8 cellular contexts compared by ENCODE assay signal in the genomic region with DNA sequence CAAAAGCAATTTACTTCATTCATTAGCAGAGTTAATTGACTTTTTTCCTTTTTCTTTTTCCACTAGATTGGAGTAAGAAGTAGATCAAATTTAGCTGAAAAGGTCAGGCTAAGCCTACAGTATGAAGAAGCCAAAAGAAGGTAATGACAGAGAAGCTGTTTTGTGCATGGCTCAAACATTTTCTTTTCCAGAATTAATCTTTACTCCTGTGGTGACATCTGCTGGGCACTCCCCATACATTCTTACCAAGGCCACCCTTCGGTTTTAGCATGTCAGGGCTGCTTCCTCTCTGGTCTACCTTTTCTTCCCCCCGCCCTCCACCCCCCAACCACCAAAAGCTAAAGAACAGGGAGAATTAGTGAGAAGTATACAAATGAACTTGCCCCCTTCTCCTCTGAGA.
DNase-seq lines count a peak whose midpoint lies in the region; ATAC-seq and TF ChIP-seq lines count a peak whose summit lies in the region.

No MANE protein-coding gene starts in this region.

- H3K9me3 ChIP-seq in RWPE2 (ENCODE audit: severe bottlenecking), result no peaks in the 10 kb centered on the region
- H3K9me3 ChIP-seq in stomach, result no peaks in the 10 kb centered on the region
- H3K9me3 ChIP-seq in vagina, result no peaks in the 10 kb centered on the region

- H3K27ac Mint-ChIP-seq in activated CD4-positive, alpha-beta memory T cell treated with anti-CD3 and anti-CD28 coated beads for 36 hours, result no peak overlapping the region
- H3K27ac Mint-ChIP-seq in activated CD4-positive, alpha-beta memory T cell treated with anti-CD3 and anti-CD28 coated beads, Interleukin-2, amount 10 ng/mL, durations not matched to agents 7 days and 5 days, result no peak overlapping the region

- H3K4me3 Mint-ChIP-seq in activated CD4-positive, alpha-beta memory T cell treated with anti-CD3 and anti-CD28 coated beads for 36 hours, result no peak overlapping the region
- no peak overlapping the region for H3K4me3 Mint-ChIP-seq in activated CD4-positive, alpha-beta memory T cell treated with anti-CD3 and anti-CD28 coated beads, Interleukin-2, amount 10 ng/mL, durations not matched to agents 7 days and 5 days

- H3K4me1 Mint-ChIP-seq in activated CD4-positive, alpha-beta memory T cell treated with anti-CD3 and anti-CD28 coated beads for 36 hours (ENCODE audit: low read depth), result no peaks in the 10 kb centered on the region
- no peaks in the 10 kb centered on the region for H3K4me1 Mint-ChIP-seq in activated CD4-positive, alpha-beta memory T cell treated with anti-CD3 and anti-CD28 coated beads, Interleukin-2, amount 10 ng/mL, durations not matched to agents 7 days and 5 days

- H3K36me3 ChIP-seq in RWPE2 (ENCODE audit: low read depth) (peaks cover 43% of the 10 kb centered on the region), stomach (peaks cover 0 to 37% (median 25%) of the 10 kb centered on the region in 4 donors), vagina (no peaks in the 10 kb centered on the region)

- 15 to 50% (median 24%) methylated on average over 2 of the region's 2 CpGs for WGBS in stomach, 5 donors

- H3K27me3 Mint-ChIP-seq in activated CD4-positive, alpha-beta memory T cell treated with anti-CD3 and anti-CD28 coated beads for 36 hours, result no peaks in the 10 kb centered on the region
- H3K27me3 Mint-ChIP-seq in activated CD4-positive, alpha-beta memory T cell treated with anti-CD3 and anti-CD28 coated beads, Interleukin-2, amount 10 ng/mL, durations not matched to agents 7 days and 5 days, result no peaks in the 10 kb centered on the region

- H3K27me3 ChIP-seq in RWPE2 (ENCODE audit: insufficient read depth, poor library complexity, severe bottlenecking) (no peaks in the 10 kb centered on the region), stomach (no peaks in the 10 kb centered on the region), vagina (no peaks in the 10 kb centered on the region)

- POLR2A ChIA-PET in activated CD4-positive, alpha-beta memory T cell treated with anti-CD3 and anti-CD28 coated beads for 36 hours (lab: Charles Lee), result no interaction called here
- POLR2A ChIA-PET in activated CD4-positive, alpha-beta memory T cell treated with anti-CD3 and anti-CD28 coated beads, Interleukin-2, amount 10 ng/mL, durations not matched to agents 7 days and 5 days (lab: Charles Lee), result no interaction called here

- no peaks in the 10 kb centered on the region for H3K9me3 Mint-ChIP-seq in activated CD4-positive, alpha-beta memory T cell treated with anti-CD3 and anti-CD28 coated beads for 36 hours
- no peaks in the 10 kb centered on the region for H3K9me3 Mint-ChIP-seq in activated CD4-positive, alpha-beta memory T cell treated with anti-CD3 and anti-CD28 coated beads, Interleukin-2, amount 10 ng/mL, durations not matched to agents 7 days and 5 days

- H3K4me3 ChIP-seq in RWPE2 (ENCODE audit: severe bottlenecking), result no peak overlapping the region
- no peak overlapping the region for H3K4me3 ChIP-seq in foreskin fibroblast (ENCODE audit: low read depth in 1 of 2, low read length in 2 of 2)
- H3K4me3 ChIP-seq in stomach, result no peak overlapping the region
- H3K4me3 ChIP-seq in vagina, result no peak overlapping the region

- no peak for TF ChIP-seq EP300 in stomach (IDR thresholded peaks at IDR 0.05)

- TF ChIP-seq POLR2A in stomach (IDR thresholded peaks at IDR 0.05), result no peak
- no peak for TF ChIP-seq POLR2A in vagina (IDR thresholded peaks at IDR 0.05)

- DNase-seq in activated CD4-positive, alpha-beta memory T cell treated with anti-CD3 and anti-CD28 coated beads for 36 hours, result peak; percentile 23
- no peak for DNase-seq in activated CD4-positive, alpha-beta memory T cell treated with anti-CD3 and anti-CD28 coated beads, Interleukin-2, amount 10 ng/mL, durations not matched to agents 7 days and 5 days
- no peak for DNase-seq in RWPE2 (ENCODE audit: low spot score)
- DNase-seq in foreskin fibroblast, result peak; percentile 29 to 66
- DNase-seq in stomach, result no peak
- DNase-seq in vagina (ENCODE audit: extremely low spot score in 2 of 2), result no peak
- DNase-seq in effector CD4-positive, alpha-beta T cell, result no peak

- H3K27ac ChIP-seq in RWPE2 (ENCODE audit: poor library complexity, severe bottlenecking) (no peak overlapping the region), stomach (peak overlapping the region in 3 of 5 donors; percentile 10 to 69 (median 23)), vagina (no peak overlapping the region)

- CTCF ChIA-PET in activated CD4-positive, alpha-beta memory T cell treated with anti-CD3 and anti-CD28 coated beads for 36 hours (lab: Charles Lee), result interaction anchor here (0.6 to 13.3 kb wide), 10 partner anchors 10 to 377 kb away, joined by 3 to 183 read pairs (median 6); a partner anchor contains a TSS
- CTCF ChIA-PET in activated CD4-positive, alpha-beta memory T cell treated with anti-CD3 and anti-CD28 coated beads, Interleukin-2, amount 10 ng/mL, durations not matched to agents 7 days and 5 days (lab: Charles Lee), result interaction anchor here (1.1 to 5.6 kb wide), 9 partner anchors 10 to 312 kb away, joined by 3 to 45 read pairs (median 5); a partner anchor contains a TSS

- no peaks in the 10 kb centered on the region for H3K36me3 Mint-ChIP-seq in activated CD4-positive, alpha-beta memory T cell treated with anti-CD3 and anti-CD28 coated beads for 36 hours
- no peaks in the 10 kb centered on the region for H3K36me3 Mint-ChIP-seq in activated CD4-positive, alpha-beta memory T cell treated with anti-CD3 and anti-CD28 coated beads, Interleukin-2, amount 10 ng/mL, durations not matched to agents 7 days and 5 days (ENCODE audit: low read depth)

- intact Hi-C loops in activated CD4-positive, alpha-beta memory T cell treated with anti-CD3 and anti-CD28 coated beads for 36 hours (cut with micrococcal nuclease), result loop anchor here (1.0 kb wide), 1 partner anchor 177 kb away; no protein-coding TSS in a partner anchor
- intact Hi-C loops in stomach (cut with DNase I; ENCODE audit: low total_unique reads), result loop anchor here (5.0 kb wide), 1 partner anchor 158 kb away; no protein-coding TSS in a partner anchor
- intact Hi-C loops in vagina (cut with DNase I), result no loop called here

- ATAC-seq in HG03354 (IDR thresholded peaks at IDR 0.05; ENCODE audit: poor library complexity, severe bottlenecking, unreplicated experiment) (peak; percentile 74), RWPE2 (ENCODE audit: low read depth) (peak; percentile 74)

- TF ChIP-seq CTCF in RWPE2 (IDR thresholded peaks at IDR 0.05; ENCODE audit: poor library complexity, severe bottlenecking) (peak; percentile 49), foreskin fibroblast (IDR thresholded peaks at IDR 0.05; ENCODE audit: low read depth, low read length) (peak; percentile 28), stomach (IDR thresholded peaks at IDR 0.05) (peak in 2 of 7 experiments; percentile 39 to 58), vagina (IDR thresholded peaks at IDR 0.05) (no peak)

- no peaks in the 10 kb centered on the region for H3K4me1 ChIP-seq in RWPE2 (ENCODE audit: insufficient read depth, poor library complexity, severe bottlenecking)
- peaks cover 0 to 43% (median 23%) of the 10 kb centered on the region in 4 donors for H3K4me1 ChIP-seq in stomach
- peaks cover 15% of the 10 kb centered on the region for H3K4me1 ChIP-seq in vagina

Comparison
In these comparisons a context has a peak if more than half of its experiments do, and no peak if none do; other contexts are left out.
1. DNase-seq: peak in activated CD4-positive, alpha-beta memory T cell treated with anti-CD3 and anti-CD28 coated beads for 36 hours (single experiment) and foreskin fibroblast (2 of 2); none in activated CD4-positive, alpha-beta memory T cell treated with anti-CD3 and anti-CD28 coated beads, Interleukin-2, amount 10 ng/mL, durations not matched to agents 7 days and 5 days (single experiment), RWPE2 (single experiment), stomach (single experiment), vagina (0 of 2) and effector CD4-positive, alpha-beta T cell (single experiment).
2. H3K27ac ChIP-seq: peak in stomach (3 of 5); none in RWPE2 (single experiment) and vagina (single experiment).
3. CTCF ChIP-seq: peak in RWPE2 (single experiment) and foreskin fibroblast (single experiment); none in vagina (0 of 3).